ENCODE assay signal across 19 cellular contexts in the genomic region with DNA sequence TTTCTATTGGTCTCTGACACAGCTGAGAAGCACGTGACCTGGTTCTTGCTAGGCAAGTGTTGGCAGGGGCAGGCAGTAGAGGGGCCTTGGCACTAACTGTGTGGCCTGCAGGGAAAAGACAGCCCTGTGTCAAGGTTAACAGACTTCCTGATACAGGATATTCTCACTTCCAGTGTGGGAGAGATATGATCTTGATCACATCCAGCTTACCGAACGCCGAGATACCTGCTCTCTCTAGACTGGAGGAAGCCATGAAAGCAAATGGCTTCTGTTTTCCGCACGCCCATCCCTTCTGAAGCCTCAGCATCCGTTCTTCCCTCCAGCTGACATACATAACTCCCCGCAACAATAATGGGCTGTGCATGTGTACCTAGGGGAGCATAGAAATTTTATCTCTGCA.
"Had no signal": no experiment of that assay in that cellular context is flagged by ENCODE, and none has a peak within 500 bp of the region (broad histone marks: within the 10 kb centered on the region; RNA-seq: fewer than 3 reads in every experiment).

No MANE protein-coding gene starts in this region.

- H3K27ac ChIP-seq: coronary artery, dorsolateral prefrontal cortex, esophagus muscularis mucosa, foreskin keratinocyte, gastroesophageal sphincter, heart left ventricle, left lung, lower lobe of right lung had no signal

- H3K27me3 ChIP-seq: dorsolateral prefrontal cortex, esophagus muscularis mucosa, foreskin keratinocyte, gastroesophageal sphincter, heart left ventricle, left lung had no signal

- H3K4me1 ChIP-seq: esophagus muscularis mucosa, foreskin keratinocyte, gastroesophageal sphincter, heart left ventricle, left lung, lower lobe of right lung had no signal

- H3K4me3 ChIP-seq: coronary artery, dorsolateral prefrontal cortex, esophagus muscularis mucosa, gastroesophageal sphincter, heart left ventricle, left lung, lower lobe of right lung had no signal

- H3K9me3 Mint-ChIP-seq: memory B cell had no signal

- H3K4me1 Mint-ChIP-seq: memory B cell; naive thymus-derived CD4-positive, alpha-beta T cell had no signal

- H3K4me3 Mint-ChIP-seq: memory B cell; naive thymus-derived CD4-positive, alpha-beta T cell had no signal

- H3K9me3 ChIP-seq: esophagus muscularis mucosa, gastroesophageal sphincter, heart left ventricle, left lung, lower lobe of right lung had no signal

- H3K36me3 Mint-ChIP-seq: memory B cell; naive thymus-derived CD4-positive, alpha-beta T cell had no signal

- DNase-seq: dermis blood vessel endothelial cell; dorsolateral prefrontal cortex; effector CD4-positive, alpha-beta T cell; effector memory CD4-positive, alpha-beta T cell; foreskin keratinocyte; heart left ventricle; hippocampal formation; left cardiac atrium; left lung; left ventricle myocardium superior; lower lobe of right lung; mammary epithelial cell; mesendoderm; midbrain; naive thymus-derived CD4-positive, alpha-beta T cell had no signal

- H3K27me3 Mint-ChIP-seq: naive thymus-derived CD4-positive, alpha-beta T cell had no signal

- H3K27ac Mint-ChIP-seq: memory B cell; naive thymus-derived CD4-positive, alpha-beta T cell had no signal

- ATAC-seq: foreskin keratinocyte; gastroesophageal sphincter; heart left ventricle; left cardiac atrium; left lung; left ventricle myocardium superior; lower lobe of right lung; naive thymus-derived CD4-positive, alpha-beta T cell had no signal

- H3K36me3 ChIP-seq: left lung, lower lobe of right lung had no signal
